29 cellular contexts compared by ENCODE assay signal in the genomic region with DNA sequence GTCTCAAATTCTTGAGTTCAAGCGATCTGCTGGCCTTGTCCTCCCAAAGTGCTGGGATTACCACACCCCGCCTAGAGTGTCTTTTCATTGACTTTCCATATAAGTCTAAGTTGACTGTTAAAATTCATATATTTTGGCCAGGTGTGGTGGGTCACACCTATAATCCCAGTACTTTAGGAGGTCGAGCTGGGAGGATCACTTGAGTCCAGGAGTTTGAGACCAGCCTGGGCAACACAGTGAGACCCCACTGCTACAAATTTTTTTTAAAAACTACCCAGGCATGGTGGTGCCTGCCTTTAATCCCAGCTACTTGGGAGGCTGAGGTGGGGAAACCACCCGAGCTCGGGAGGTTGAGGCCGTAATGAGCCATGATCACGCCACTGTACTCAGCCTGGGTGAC.
"Had no signal": no experiment of that assay in that cellular context is flagged by ENCODE, and none has a peak within 500 bp of the region (broad histone marks: within the 10 kb centered on the region; RNA-seq: fewer than 3 reads in every experiment).

No MANE protein-coding gene starts in this region.

- H3K27ac ChIP-seq: stomach, suprapubic skin, testis, thoracic aorta, thyroid gland, tibial artery, tibial nerve, transverse colon, upper lobe of left lung, upper lobe of right lung, uterus, vagina had no signal

- H3K36me3 ChIP-seq: uterus had no signal

- H3K4me3 ChIP-seq: stomach, suprapubic skin, testis, thoracic aorta, thyroid gland, tibial artery, tibial nerve, transverse colon, upper lobe of left lung, upper lobe of right lung, uterus, vagina had no signal

- H3K4me1 ChIP-seq: testis, thyroid gland, tibial artery, transverse colon, upper lobe of right lung, uterus, vagina had no signal

- FAIRE-seq: urothelium cell line had no signal

- DNase-seq: stimulated activated CD4-positive, alpha-beta T cell treated with anti-CD3 and anti-CD28 coated beads, Interleukin-2, amount 100 ng/mL, for 48 hours; stimulated activated CD4-positive, alpha-beta T cell treated with anti-CD3 and anti-CD28 coated beads, Interleukin-4, amount 100 ng/mL, for 1 hour; stimulated activated CD4-positive, alpha-beta T cell treated with anti-CD3 and anti-CD28 coated beads, Interleukin-4, amount 100 ng/mL, for 24 hours; stimulated activated CD4-positive, alpha-beta T cell treated with anti-CD3 and anti-CD28 coated beads, Interleukin-4, amount 100 ng/mL, for 4 hours; stimulated activated CD8-positive, alpha-beta memory T cell treated with anti-CD3 and anti-CD28 coated beads, Interleukin-4, amount 100 ng/mL, for 48 hours; stimulated activated naive B cell treated with anti-CD40 and anti-IgM and Interleukin-4, amounts not matched to agents 10 μg/mL and 1 μg/mL and 100 μg/mL, for 72 hours; stimulated activated naive CD4-positive, alpha-beta T cell; stimulated activated naive CD4-positive, alpha-beta T cell treated with Interleukin-2 at 50 U/mL for 16 hours; stimulated activated naive CD8-positive, alpha-beta T cell treated with anti-CD3 and anti-CD28 coated beads, Interleukin-15, amount 100 ng/mL, for 72 hours; stimulated activated naive CD8-positive, alpha-beta T cell treated with anti-CD3 and anti-CD28 coated beads, Interleukin-15, Interleukin-2, amounts not matched to agents 100 U/mL and 50 U/mL, for 24 hours; stomach; substantia nigra; testis; thyroid gland; tibial artery; transverse colon; trophoblast cell; upper lobe of left lung; upper lobe of right lung; uterus had no signal

- ATAC-seq: stimulated activated effector memory CD8-positive, alpha-beta T cell treated with anti-CD3 and anti-CD28 coated beads, Interleukin-12 subunit alpha, Interleukin-12 subunit beta, amount 100 ng/mL, for 72 hours; stimulated activated memory B cell treated with anti-CD40 and anti-IgM and Interleukin-4, amounts not matched to agents 10 μg/mL and 1 μg/mL and 100 μg/mL, for 72 hours; stimulated activated naive B cell treated with anti-CD40 and anti-IgM and Interleukin-4, amounts not matched to agents 10 μg/mL and 1 μg/mL and 100 μg/mL, for 72 hours; stimulated activated naive CD8-positive, alpha-beta T cell treated with anti-CD3 and anti-CD28 coated beads, Interleukin-15, amount 100 ng/mL, for 72 hours; stimulated activated naive CD8-positive, alpha-beta T cell treated with anti-CD3 and anti-CD28 coated beads, Interleukin-15, Interleukin-2, amounts not matched to agents 100 U/mL and 50 U/mL, for 24 hours; upper lobe of right lung had no signal

- H3K27me3 ChIP-seq: stomach, suprapubic skin, testis, thyroid gland, tibial artery, tibial nerve, transverse colon, upper lobe of left lung, upper lobe of right lung, uterus, vagina had no signal

- H3K9me3 Mint-ChIP-seq: stimulated activated effector memory CD8-positive, alpha-beta T cell treated with anti-CD3 and anti-CD28 coated beads, Interleukin-12 subunit alpha, Interleukin-12 subunit beta, amount 100 ng/mL, for 72 hours; stimulated activated memory B cell treated with anti-CD40 and anti-IgM and Interleukin-4, amounts not matched to agents 10 μg/mL and 1 μg/mL and 100 μg/mL, for 72 hours; stimulated activated naive B cell treated with anti-CD40 and anti-IgM and Interleukin-4, amounts not matched to agents 10 μg/mL and 1 μg/mL and 100 μg/mL, for 72 hours; stimulated activated naive CD8-positive, alpha-beta T cell treated with anti-CD3 and anti-CD28 coated beads, Interleukin-15, amount 100 ng/mL, for 72 hours; stimulated activated naive CD8-positive, alpha-beta T cell treated with anti-CD3 and anti-CD28 coated beads, Interleukin-15, Interleukin-2, amounts not matched to agents 100 ng/mL and 50 ng/mL, for 24 hours; type B pancreatic cell had no signal

- H3K9me3 ChIP-seq: stomach, suprapubic skin, testis, thoracic aorta, thyroid gland, tibial artery, tibial nerve, transverse colon, upper lobe of left lung, upper lobe of right lung, uterus, vagina had no signal

- H3K27ac Mint-ChIP-seq: stimulated activated effector memory CD8-positive, alpha-beta T cell treated with anti-CD3 and anti-CD28 coated beads, Interleukin-12 subunit alpha, Interleukin-12 subunit beta, amount 100 ng/mL, for 72 hours; stimulated activated memory B cell treated with anti-CD40 and anti-IgM and Interleukin-4, amounts not matched to agents 10 μg/mL and 1 μg/mL and 100 μg/mL, for 72 hours; stimulated activated naive B cell treated with anti-CD40 and anti-IgM and Interleukin-4, amounts not matched to agents 10 μg/mL and 1 μg/mL and 100 μg/mL, for 72 hours; stimulated activated naive CD8-positive, alpha-beta T cell treated with anti-CD3 and anti-CD28 coated beads, Interleukin-15, Interleukin-2, amounts not matched to agents 100 ng/mL and 50 ng/mL, for 24 hours; type B pancreatic cell had no signal
